1 cellular context compared by ENCODE assay signal in the genomic region with DNA sequence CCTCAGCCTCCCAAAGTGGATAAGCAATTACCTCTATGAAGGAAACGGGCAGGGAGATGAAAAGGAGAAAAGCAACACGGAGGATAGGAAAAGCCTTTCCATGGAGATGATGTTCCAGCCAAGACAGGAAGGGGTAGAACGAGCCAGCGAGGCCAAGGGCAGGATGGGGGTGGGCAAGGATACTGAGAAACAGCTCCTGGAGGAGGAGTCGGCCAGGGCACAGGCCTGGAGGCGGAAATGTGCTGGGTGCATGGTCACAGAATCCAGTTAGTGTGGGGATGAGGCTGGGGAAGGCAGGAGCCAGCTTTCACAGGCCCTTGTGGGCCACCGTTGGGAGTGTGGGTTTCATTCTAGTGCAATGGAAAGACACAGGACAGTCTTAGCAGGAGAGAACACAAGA.
TF ChIP-seq lines count a peak whose summit lies in the region.

No MANE protein-coding gene starts in this region.

TF ChIP-seq in WTC11, 78 proteins besides CTCF, POLR2A, EP300 and RAD21 (continued from another document):
- TF ChIP-seq PREB (CRISPR knock-in tag; IDR thresholded peaks at IDR 0.05; ENCODE audit: borderline replicate concordance), result no peak
- TF ChIP-seq, protein P1, sequence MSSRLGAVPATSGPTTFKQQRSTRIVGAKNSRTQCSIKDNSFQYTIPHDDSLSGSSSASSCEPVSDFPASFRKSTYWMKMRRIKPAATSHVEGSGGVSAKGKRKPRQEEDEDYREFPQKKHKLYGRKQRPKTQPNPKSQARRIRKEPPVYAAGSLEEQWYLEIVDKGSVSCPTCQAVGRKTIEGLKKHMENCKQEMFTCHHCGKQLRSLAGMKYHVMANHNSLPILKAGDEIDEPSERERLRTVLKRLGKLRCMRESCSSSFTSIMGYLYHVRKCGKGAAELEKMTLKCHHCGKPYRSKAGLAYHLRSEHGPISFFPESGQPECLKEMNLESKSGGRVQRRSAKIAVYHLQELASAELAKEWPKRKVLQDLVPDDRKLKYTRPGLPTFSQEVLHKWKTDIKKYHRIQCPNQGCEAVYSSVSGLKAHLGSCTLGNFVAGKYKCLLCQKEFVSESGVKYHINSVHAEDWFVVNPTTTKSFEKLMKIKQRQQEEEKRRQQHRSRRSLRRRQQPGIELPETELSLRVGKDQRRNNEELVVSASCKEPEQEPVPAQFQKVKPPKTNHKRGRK (CRISPR knock-in tag; IDR thresholded peaks at IDR 0.05; ENCODE audit: borderline replicate concordance), result no peak
